In the genomic region with DNA sequence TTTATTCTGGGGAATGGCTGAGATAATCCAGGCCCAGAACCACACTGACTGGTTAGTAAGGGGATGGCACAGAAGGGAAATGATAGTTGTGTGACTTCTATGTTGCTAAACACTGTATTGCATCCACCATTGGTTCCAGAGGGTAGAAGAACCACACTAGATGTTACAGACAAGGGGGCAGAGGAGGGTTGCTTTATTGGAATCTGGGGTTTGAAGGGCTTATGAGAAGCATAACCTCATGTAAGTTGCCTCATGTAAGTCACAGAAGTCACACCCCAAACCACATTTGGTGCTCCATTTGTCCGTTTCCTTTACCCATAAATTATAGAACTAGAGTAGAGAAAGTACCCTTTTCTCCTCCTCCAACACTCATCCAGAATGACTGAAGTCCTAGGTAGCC, we compare ENCODE assay signal across 11 cellular contexts. TPM values are rescaled to one million over a fixed set of nuclear protein-coding genes. Genes with fewer than 3 reads are reported as not detected.
A peak's percentile ranks its signal among the peaks of the same experiment; 100 is the strongest.
DNase-seq lines count a peak whose midpoint lies in the region; ATAC-seq and TF ChIP-seq lines count a peak whose summit lies in the region.
"Had no signal": no experiment of that assay in that cellular context is flagged by ENCODE, and none has a peak within 500 bp of the region (broad histone marks: within the 10 kb centered on the region; RNA-seq: fewer than 3 reads in every experiment).

No MANE protein-coding gene starts in this region.

- TF ChIP-seq CTCF in vagina (IDR thresholded peaks at IDR 0.05), result no peak
- no peak for TF ChIP-seq CTCF in gastroesophageal sphincter (IDR thresholded peaks at IDR 0.05)

- no peak for TF ChIP-seq EP300 in gastroesophageal sphincter (IDR thresholded peaks at IDR 0.05)

- H3K27ac ChIP-seq in CD4-positive, CD25-positive, alpha-beta regulatory T cell (ENCODE audit: insufficient read depth, low read length, poor library complexity, severe bottlenecking), result no peak overlapping the region
- H3K27ac ChIP-seq in vagina (no peak overlapping the region), gastroesophageal sphincter (no peak overlapping the region)
- H3K27ac ChIP-seq: uterus had no signal

- POLR2A ChIA-PET in T-cell (lab: Charles Lee), result interaction anchor here (0.5 to 1.6 kb wide), 5 partner anchors 8 to 539 kb away, joined by 3 to 12 read pairs (median 3); a partner anchor contains a TSS

- peak overlapping the region; percentile 82 to 97 (median 91) for H3K27ac Mint-ChIP-seq in CD4-positive, CD25-positive, alpha-beta regulatory T cell
- peak overlapping the region; percentile 84 to 88 for H3K27ac Mint-ChIP-seq in T-cell
- H3K27ac Mint-ChIP-seq in naive B cell, result peak overlapping the region; percentile 65 to 98 (median 85)

- no peaks in the 10 kb centered on the region for H3K27me3 ChIP-seq in CD4-positive, CD25-positive, alpha-beta regulatory T cell (ENCODE audit: control insufficient read depth, insufficient read depth, low read length)
- no peaks in the 10 kb centered on the region for H3K27me3 ChIP-seq in vagina
- H3K27me3 ChIP-seq in gastroesophageal sphincter, result no peaks in the 10 kb centered on the region
- H3K27me3 ChIP-seq: colonic mucosa, uterus had no signal

- ATAC-seq in CD4-positive, CD25-positive, alpha-beta regulatory T cell (ENCODE audit: low read depth in 2 of 2), result peak; percentile 18 to 19
- ATAC-seq in T-cell (replicated peaks in 1 of 4) (peak in 2 of 4 experiments; percentile 16 to 28), naive B cell (ENCODE audit: low read depth in 2 of 2) (no peak), HG03469 (IDR thresholded peaks at IDR 0.05; ENCODE audit: unreplicated experiment) (no peak), gastroesophageal sphincter (no peak)

- WGBS in gastroesophageal sphincter (ENCODE audit: low coverage in 1 of 2), 2 donors, result 83 to 90% methylated on average over 1 of the region's 1 CpG

- H3K4me1 ChIP-seq in CD4-positive, CD25-positive, alpha-beta regulatory T cell (ENCODE audit: control insufficient read depth, insufficient read depth, low read length, poor library complexity, severe bottlenecking), result peaks cover 27% of the 10 kb centered on the region
- H3K4me1 ChIP-seq in vagina (peaks cover 7% of the 10 kb centered on the region), gastroesophageal sphincter (peaks cover 0 to 7% (median 0%) of the 10 kb centered on the region in 3 donors)
- H3K4me1 ChIP-seq: colonic mucosa, uterus had no signal

- peak overlapping the region; percentile 29 for H3K4me3 ChIP-seq in CD4-positive, CD25-positive, alpha-beta regulatory T cell (ENCODE audit: low read depth, low read length)
- H3K4me3 ChIP-seq in Jurkat, Clone E6-1 (ENCODE audit: low read length), result peak overlapping the region; percentile 52
- H3K4me3 ChIP-seq in vagina, result no peak overlapping the region
- no peak overlapping the region for H3K4me3 ChIP-seq in gastroesophageal sphincter
- H3K4me3 ChIP-seq: colonic mucosa, uterus had no signal

- H3K9me3 ChIP-seq in CD4-positive, CD25-positive, alpha-beta regulatory T cell (ENCODE audit: control insufficient read depth in 2 of 2, low read length in 2 of 2), result no peaks in the 10 kb centered on the region
- H3K9me3 ChIP-seq in vagina (no peaks in the 10 kb centered on the region), gastroesophageal sphincter (no peaks in the 10 kb centered on the region)
- H3K9me3 ChIP-seq: colonic mucosa, uterus had no signal

- H3K4me3 Mint-ChIP-seq in CD4-positive, CD25-positive, alpha-beta regulatory T cell, result peak overlapping the region; percentile 12 to 82 (median 35)
- peak overlapping the region in 1 of 3 donors; percentile 67 for H3K4me3 Mint-ChIP-seq in T-cell
- peak overlapping the region; percentile 56 to 93 (median 85) for H3K4me3 Mint-ChIP-seq in naive B cell

- no peaks in the 10 kb centered on the region for H3K27me3 Mint-ChIP-seq in CD4-positive, CD25-positive, alpha-beta regulatory T cell
- H3K27me3 Mint-ChIP-seq in T-cell (no peaks in the 10 kb centered on the region), naive B cell (no peaks in the 10 kb centered on the region)

- peaks cover 8% of the 10 kb centered on the region for H3K36me3 Mint-ChIP-seq in CD4-positive, CD25-positive, alpha-beta regulatory T cell
- H3K36me3 Mint-ChIP-seq in T-cell, result peaks cover 8% of the 10 kb centered on the region
- H3K36me3 Mint-ChIP-seq in naive B cell, result peaks cover 0 to 4% of the 10 kb centered on the region in 2 donors

- peaks cover 0 to 2% (median 0%) of the 10 kb centered on the region in 7 donors for H3K9me3 Mint-ChIP-seq in CD4-positive, CD25-positive, alpha-beta regulatory T cell
- H3K9me3 Mint-ChIP-seq in T-cell (no peaks in the 10 kb centered on the region), naive B cell (no peaks in the 10 kb centered on the region)

- CTCF ChIA-PET in T-cell (lab: Charles Lee), result interaction anchor here (0.6 to 2.6 kb wide), 5 partner anchors 57 to 1362 kb away, joined by 3 to 11 read pairs (median 5); a partner anchor contains a TSS

- peaks cover 5% of the 10 kb centered on the region for H3K36me3 ChIP-seq in CD4-positive, CD25-positive, alpha-beta regulatory T cell (ENCODE audit: control insufficient read depth, insufficient read depth, low read length)
- H3K36me3 ChIP-seq in vagina, result no peaks in the 10 kb centered on the region
- peaks cover 0 to 9% of the 10 kb centered on the region in 2 donors for H3K36me3 ChIP-seq in gastroesophageal sphincter
- H3K36me3 ChIP-seq: colonic mucosa, uterus had no signal

- DNase-seq in CD4-positive, CD25-positive, alpha-beta regulatory T cell, result peak in 1 of 3 donors; percentile 63
- peak; percentile 90 for DNase-seq in Jurkat, Clone E6-1 (ENCODE audit: low read depth, low spot score)
- DNase-seq in T-cell, result no peak
- DNase-seq in naive B cell, result no peak
- no peak for DNase-seq in NCI-H1694 (lab: John Stamatoyannopoulos, UW)
- no peak for DNase-seq in vagina (ENCODE audit: extremely low spot score in 2 of 2)
- DNase-seq: colonic mucosa, NCI-H2081 treated with DMSO at 0.1 percent for 48 hours, uterus had no signal

- intact Hi-C loops in vagina (cut with DNase I), result no loop called here

- peaks cover 28 to 43% (median 33%) of the 10 kb centered on the region in 4 donors for H3K4me1 Mint-ChIP-seq in CD4-positive, CD25-positive, alpha-beta regulatory T cell
- peaks cover 33 to 42% (median 41%) of the 10 kb centered on the region in 3 donors for H3K4me1 Mint-ChIP-seq in T-cell
- peaks cover 37 to 48% (median 41%) of the 10 kb centered on the region in 3 donors for H3K4me1 Mint-ChIP-seq in naive B cell

- TF ChIP-seq POLR2A in vagina (IDR thresholded peaks at IDR 0.05) (no peak), gastroesophageal sphincter (IDR thresholded peaks at IDR 0.05) (no peak)

RNA-seq across cellular contexts. Expression of a gene that starts 5.5 kb away (rescaled TPM):
- total RNA-seq in CD4-positive, CD25-positive, alpha-beta regulatory T cell, result 132 TPM
- polyA plus RNA-seq in CD4-positive, CD25-positive, alpha-beta regulatory T cell, result 100 to 1,000 TPM; 330 to 480 (median 385) TPM
- polyA plus RNA-seq in Jurkat, Clone E6-1 (2012; ENCODE audit: insufficient read depth, insufficient read length), result 613 TPM
- 100 to 1,000 TPM in 1 of 5 donors, 10 to 100 TPM in 4; 93.6 to 109 (median 96.9) TPM for total RNA-seq in T-cell
- 100 to 1,000 TPM; 216 to 373 (median 267) TPM for polyA plus RNA-seq in naive B cell (ENCODE audit: low read depth in 6 of 6)
- total RNA-seq in vagina, result 76.9 TPM
- total RNA-seq in gastroesophageal sphincter, result 100 to 1,000 TPM in 3 of 4 donors, 10 to 100 TPM in 1; 97.4 to 157 (median 133) TPM

Comparison
In these comparisons a context has a peak if more than half of its experiments do, and no peak if none do; other contexts are left out.
1. ATAC-seq: peak in CD4-positive, CD25-positive, alpha-beta regulatory T cell (2 of 2); none in naive B cell (0 of 2), HG03469 (single experiment) and gastroesophageal sphincter (single experiment).
2. H3K4me3 ChIP-seq: peak in CD4-positive, CD25-positive, alpha-beta regulatory T cell (single experiment) and Jurkat, Clone E6-1 (single experiment); none in vagina (0 of 2) and gastroesophageal sphincter (0 of 2).
3. Peak in every context shown above with its lines, with median percentiles within 50 percentile points of each other: H3K27ac Mint-ChIP-seq.